8 cellular contexts compared by ENCODE assay signal in the genomic region with DNA sequence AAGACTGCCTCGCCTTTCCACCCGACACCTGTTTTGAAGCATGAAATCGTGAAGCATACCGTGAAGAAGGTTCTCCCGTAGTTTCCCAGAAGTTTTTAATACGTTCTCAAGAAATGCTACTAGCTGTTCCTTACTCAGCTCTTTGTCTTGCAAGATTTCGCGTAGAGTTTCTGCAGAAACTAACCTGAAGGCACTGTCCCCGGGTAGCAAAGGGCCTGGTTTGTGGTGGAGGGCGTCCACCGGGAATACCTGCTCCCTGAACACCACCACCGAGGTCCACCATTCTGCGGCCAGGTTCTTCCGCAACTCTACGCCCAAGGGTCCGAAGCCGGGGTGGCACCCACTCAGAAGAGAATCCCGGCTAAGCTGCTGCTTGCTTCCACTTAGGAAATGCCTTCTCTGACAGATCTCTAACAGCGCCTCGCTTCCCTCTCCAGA. TPM values are rescaled to one million over a fixed set of nuclear protein-coding genes. Genes with fewer than 3 reads are reported as not detected.
DNase-seq lines count a peak whose midpoint lies in the region; ATAC-seq, FAIRE-seq and TF ChIP-seq lines count a peak whose summit lies in the region.

No MANE protein-coding gene starts in this region.

- TF ChIP-seq CTCF in endothelial cell of umbilical vein (IDR thresholded peaks at IDR 0.05; ENCODE audit: extremely low read depth in 1 of 2, insufficient read depth in 1 of 2, low read depth in 1 of 2, low read length in 2 of 2) (no peak), osteoblast (IDR thresholded peaks at IDR 0.05; ENCODE audit: extremely low read depth, low read depth, low read length) (no peak)

- CTCF ChIA-PET in endothelial cell of umbilical vein (lab: Charles Lee) = interaction anchor here (1.0 to 4.5 kb wide), 3 partner anchors 9 to 76 kb away, joined by 4 to 39 read pairs (median 4); partner anchors contain the start of genes CEP95 and DDX5

- peak; percentile 3 for ATAC-seq in GM18909 (IDR thresholded peaks at IDR 0.05; ENCODE audit: poor library complexity, unreplicated experiment)
- no peak for ATAC-seq in HG02763 (IDR thresholded peaks at IDR 0.05; ENCODE audit: unreplicated experiment)
- no peak for ATAC-seq in HG03280 (IDR thresholded peaks at IDR 0.05; ENCODE audit: unreplicated experiment)
- no peak for ATAC-seq in HG02588 (IDR thresholded peaks at IDR 0.05; ENCODE audit: unreplicated experiment)

- H3K27ac ChIP-seq in endothelial cell of umbilical vein (ENCODE audit: insufficient read depth, low read depth, low read length) (peak overlapping the region; percentile 35), osteoblast (ENCODE audit: low read depth, low read length) (peak overlapping the region; percentile 61)

- TF ChIP-seq POLR2A in endothelial cell of umbilical vein (IDR thresholded peaks at IDR 0.05; ENCODE audit: low read depth, low read length) = no peak

- peaks cover 56% of the 10 kb centered on the region for H3K36me3 ChIP-seq in NT2/D1 (ENCODE audit: insufficient read depth, insufficient read length, low read length)
- peaks cover 26 to 42% of the 10 kb centered on the region in 2 experiments for H3K36me3 ChIP-seq in endothelial cell of umbilical vein (ENCODE audit: control insufficient read depth in 2 of 2, extremely low read depth in 1 of 2, insufficient read depth in 2 of 2, low read length in 2 of 2)
- H3K36me3 ChIP-seq in osteoblast (ENCODE audit: insufficient read depth, low read length) = peaks cover 46% of the 10 kb centered on the region

- intact Hi-C loops in endothelial cell of umbilical vein (cut with micrococcal nuclease) = loop anchor here (5.0 kb wide), 1 partner anchor 169 kb away; no protein-coding TSS in a partner anchor

- H3K27me3 ChIP-seq in NT2/D1 (ENCODE audit: insufficient read depth, insufficient read length) (no peaks in the 10 kb centered on the region), endothelial cell of umbilical vein (ENCODE audit: control insufficient read depth in 2 of 2, insufficient read depth in 2 of 2, low read length in 2 of 2) (no peaks in the 10 kb centered on the region), osteoblast (ENCODE audit: insufficient read depth, low read length) (no peaks in the 10 kb centered on the region)

- H4K20me1 ChIP-seq in endothelial cell of umbilical vein (replicated peaks; ENCODE audit: control insufficient read depth, extremely low read depth, insufficient read depth, low read length) (peaks cover 14% of the 10 kb centered on the region), osteoblast (ENCODE audit: insufficient read depth, low read length) (peaks cover 34% of the 10 kb centered on the region)

- POLR2A ChIA-PET in endothelial cell of umbilical vein (lab: Charles Lee) = interaction anchor here (1.1 to 2.1 kb wide), 3 partner anchors 10 to 76 kb away, joined by 3 to 37 read pairs (median 8); partner anchors contain the start of genes CEP95 and DDX5

- no peak for FAIRE-seq in endothelial cell of umbilical vein (lab: Jason Lieb, UNC)

- dilution Hi-C loops in endothelial cell of umbilical vein (cut with MboI; ENCODE audit: extremely low pct_ligation_motif_present, low sequenced_read_pairs) = no loop called here

- H2AFZ ChIP-seq in endothelial cell of umbilical vein (ENCODE audit: low read depth, low read length) (peak overlapping the region; percentile 58), osteoblast (ENCODE audit: low read length) (peak overlapping the region; percentile 66)

- H3K4me1 ChIP-seq in NT2/D1 (ENCODE audit: insufficient read depth, insufficient read length) = no peaks in the 10 kb centered on the region
- H3K4me1 ChIP-seq in endothelial cell of umbilical vein (ENCODE audit: control insufficient read depth, extremely low read depth, insufficient read depth, low read length) = peaks cover 53% of the 10 kb centered on the region
- H3K4me1 ChIP-seq in osteoblast (ENCODE audit: insufficient read depth, low read length) = peaks cover 54% of the 10 kb centered on the region

- no TSS peak for BruUV-seq in endothelial cell of umbilical vein (replicated peaks; lab: Mats Ljungman, UMichigan)

- peak overlapping the region; percentile 96 for H3K9ac ChIP-seq in NT2/D1 (ENCODE audit: insufficient read length, low read depth)
- H3K9ac ChIP-seq in endothelial cell of umbilical vein (replicated peaks; ENCODE audit: extremely low read depth, insufficient read depth, low read length) = peak overlapping the region; percentile 54

- H3K9me3 ChIP-seq in NT2/D1 (ENCODE audit: insufficient read depth, low read length) (peaks cover 19% of the 10 kb centered on the region), endothelial cell of umbilical vein (replicated peaks; ENCODE audit: control insufficient read depth, insufficient read depth, low read length) (no peaks in the 10 kb centered on the region), osteoblast (ENCODE audit: low read depth, low read length) (no peaks in the 10 kb centered on the region)

- no peaks in the 10 kb centered on the region for H3K9me1 ChIP-seq in endothelial cell of umbilical vein (replicated peaks; ENCODE audit: control insufficient read depth, extremely low read depth, insufficient read depth, low read length)

- H3K79me2 ChIP-seq in endothelial cell of umbilical vein (ENCODE audit: control insufficient read depth, insufficient read depth, low read length) = peaks cover 39% of the 10 kb centered on the region
- H3K79me2 ChIP-seq in osteoblast (ENCODE audit: insufficient read depth, low read length) = peaks cover 46% of the 10 kb centered on the region

- H3K4me2 ChIP-seq in endothelial cell of umbilical vein (ENCODE audit: insufficient read depth, low read length) (peak overlapping the region; percentile 84), osteoblast (ENCODE audit: insufficient read depth, low read length) (peak overlapping the region; percentile 98)

- DNase-seq in NT2/D1 (ENCODE audit: low read depth, low spot score) = no peak
- DNase-seq in endothelial cell of umbilical vein (ENCODE audit: low read depth, low spot score) = peak; percentile 49
- DNase-seq in osteoblast (ENCODE audit: insufficient read length, low spot score, missing footprints) = peak; percentile 72
- no peak for DNase-seq in NCI-H748 (lab: John Stamatoyannopoulos, UW; ENCODE audit: unreplicated experiment)

- H3K4me3 ChIP-seq in NT2/D1 (ENCODE audit: insufficient read length, low read depth) = peak overlapping the region; percentile 94
- H3K4me3 ChIP-seq in endothelial cell of umbilical vein (replicated peaks in 1 of 3; ENCODE audit: insufficient read depth in 1 of 3, low read depth in 1 of 3, low read length in 3 of 3) = peak overlapping the region; percentile 33 to 75 (median 66)
- peak overlapping the region; percentile 83 for H3K4me3 ChIP-seq in osteoblast (ENCODE audit: insufficient read depth, low read length)

TF ChIP-seq in endothelial cell of umbilical vein, 7 proteins besides CTCF, POLR2A, EP300 and RAD21 (continues in another document):
- TF ChIP-seq GATA2 (IDR thresholded peaks at IDR 0.05; ENCODE audit: insufficient read depth, insufficient read length, low read depth, low read length) (no peak), MYC (IDR thresholded peaks at IDR 0.05; ENCODE audit: low read depth, low read length) (no peak), JUN (IDR thresholded peaks at IDR 0.05; ENCODE audit: borderline replicate concordance, insufficient read depth, insufficient read length, low read depth) (no peak), EZH2 (IDR thresholded peaks at IDR 0.05; ENCODE audit: borderline replicate concordance, low read depth, low read length, severe bottlenecking) (no peak), POLR2AphosphoS5 (IDR thresholded peaks at IDR 0.05; ENCODE audit: insufficient read depth, low read depth, low read length) (no peak)

RNA-seq across cellular contexts. Expression of gene POLG2, which starts 0.5 kb away (rescaled TPM):
- 18.6 and 20.3 TPM in 2 replicates for total RNA-seq in endothelial cell of umbilical vein
- 3.9 and 6.5 TPM in 2 replicates for polyA plus RNA-seq in endothelial cell of umbilical vein
- 5.9 and 6.2 TPM in 2 replicates for polyA plus RNA-seq in endothelial cell of umbilical vein (2011; cell fraction: cytosol; rRNA removed)
- 35.3 and 42.4 TPM in 2 replicates for polyA plus RNA-seq in endothelial cell of umbilical vein (2011; cell fraction: nucleus; rRNA removed)
- 12.0 and 14.3 TPM in 2 replicates for polyA plus RNA-seq in endothelial cell of umbilical vein (2012)
- 9.1 and 9.4 TPM in 2 replicates for polyA minus RNA-seq in endothelial cell of umbilical vein
- polyA minus RNA-seq in endothelial cell of umbilical vein (2011; cell fraction: cytosol; rRNA and poly(A)+ RNA removed) = 5.4 TPM
- polyA minus RNA-seq in endothelial cell of umbilical vein (2011; cell fraction: nucleus; rRNA and poly(A)+ RNA removed) = 20.6 and 24.3 TPM in 2 replicates
- total RNA-seq in osteoblast = 7.2 and 7.7 TPM in 2 replicates

RNA-seq across cellular contexts. Expression of gene DDX5, which starts 9.7 kb away (rescaled TPM):
- 1,027 and 1,058 TPM in 2 replicates for total RNA-seq in endothelial cell of umbilical vein
- polyA plus RNA-seq in endothelial cell of umbilical vein = 1,405 and 2,040 TPM in 2 replicates
- polyA plus RNA-seq in endothelial cell of umbilical vein (2011; cell fraction: cytosol; rRNA removed) = 980 and 1,160 TPM in 2 replicates
- polyA plus RNA-seq in endothelial cell of umbilical vein (2011; cell fraction: nucleus; rRNA removed) = 4,876 and 5,495 TPM in 2 replicates
- polyA plus RNA-seq in endothelial cell of umbilical vein (2012) = 690 and 716 TPM in 2 replicates
- polyA minus RNA-seq in endothelial cell of umbilical vein = 856 and 901 TPM in 2 replicates
- polyA minus RNA-seq in endothelial cell of umbilical vein (2011; cell fraction: cytosol; rRNA and poly(A)+ RNA removed) = 237 TPM
- polyA minus RNA-seq in endothelial cell of umbilical vein (2011; cell fraction: nucleus; rRNA and poly(A)+ RNA removed) = 1,361 and 2,457 TPM in 2 replicates
- 291 and 309 TPM in 2 replicates for total RNA-seq in osteoblast

RNA-seq across cellular contexts. Expression of gene CEP95, which starts 10.4 kb away (rescaled TPM):
- 35.5 and 42.6 TPM in 2 replicates for total RNA-seq in endothelial cell of umbilical vein
- polyA plus RNA-seq in endothelial cell of umbilical vein = 9.3 and 14.1 TPM in 2 replicates
- 9.9 and 16.8 TPM in 2 replicates for polyA plus RNA-seq in endothelial cell of umbilical vein (2011; cell fraction: cytosol; rRNA removed)
- polyA plus RNA-seq in endothelial cell of umbilical vein (2011; cell fraction: nucleus; rRNA removed) = 131 and 135 TPM in 2 replicates
- 18.7 and 23.7 TPM in 2 replicates for polyA plus RNA-seq in endothelial cell of umbilical vein (2012)
- 20.2 and 41.5 TPM in 2 replicates for polyA minus RNA-seq in endothelial cell of umbilical vein
- polyA minus RNA-seq in endothelial cell of umbilical vein (2011; cell fraction: cytosol; rRNA and poly(A)+ RNA removed) = 14.5 TPM
- 71.3 and 86.4 TPM in 2 replicates for polyA minus RNA-seq in endothelial cell of umbilical vein (2011; cell fraction: nucleus; rRNA and poly(A)+ RNA removed)
- 47.4 and 48.9 TPM in 2 replicates for total RNA-seq in osteoblast

RNA-seq across cellular contexts. Expression of gene MILR1, which starts 47.5 kb away (rescaled TPM):
- total RNA-seq in endothelial cell of umbilical vein (1.2 and 1.6 TPM in 2 replicates), osteoblast (12.3 and 27.7 TPM in 2 replicates)
- 17.8 and 21.6 TPM in 2 replicates for polyA plus RNA-seq in endothelial cell of umbilical vein
- 16.8 and 17.6 TPM in 2 replicates for polyA plus RNA-seq in endothelial cell of umbilical vein (2011; cell fraction: cytosol; rRNA removed)
- 35.9 and 55.9 TPM in 2 replicates for polyA plus RNA-seq in endothelial cell of umbilical vein (2011; cell fraction: nucleus; rRNA removed)
- polyA plus RNA-seq in endothelial cell of umbilical vein (2012) = 7.9 and 12.4 TPM in 2 replicates
- polyA minus RNA-seq in endothelial cell of umbilical vein = 9.2 and 17.9 TPM in 2 replicates
- not detected for polyA minus RNA-seq in endothelial cell of umbilical vein (2011; cell fraction: cytosol; rRNA and poly(A)+ RNA removed)
- polyA minus RNA-seq in endothelial cell of umbilical vein (2011; cell fraction: nucleus; rRNA and poly(A)+ RNA removed) = 14.8 and 23.2 TPM in 2 replicates

Comparison
In these comparisons a context has a peak if more than half of its experiments do, and no peak if none do; other contexts are left out.
1. DNase-seq: peak in endothelial cell of umbilical vein (single experiment) and osteoblast (single experiment); none in NT2/D1 (single experiment) and NCI-H748 (single experiment).
2. Peak in every context shown above with its lines, with median percentiles within 50 percentile points of each other: H3K4me3 ChIP-seq.